In the genomic region with DNA sequence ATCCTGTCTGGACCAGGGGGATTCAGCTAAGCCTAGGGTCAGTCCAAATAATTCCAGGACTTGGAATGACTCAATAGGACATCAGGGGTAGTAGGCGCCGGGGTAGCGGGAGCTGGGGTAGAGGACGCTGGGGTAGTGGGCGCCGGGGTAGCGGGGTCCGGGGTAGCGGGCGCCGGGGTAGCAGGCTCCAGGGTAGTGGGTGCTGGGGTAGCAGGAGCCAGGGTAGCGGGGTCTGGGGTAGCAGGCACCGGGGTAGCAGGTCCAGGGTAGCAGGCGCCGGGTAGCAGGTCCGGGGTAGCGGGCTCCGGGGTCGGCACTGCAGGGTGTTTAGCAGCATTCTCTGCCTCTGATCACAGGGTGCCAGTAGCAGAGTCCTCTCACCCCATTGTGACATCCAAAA, we compare ENCODE assay signal across 20 cellular contexts.
"Had no signal": no experiment of that assay in that cellular context is flagged by ENCODE, and none has a peak within 500 bp of the region (broad histone marks: within the 10 kb centered on the region; RNA-seq: fewer than 3 reads in every experiment).

No MANE protein-coding gene starts in this region.

- DNase-seq: central memory CD4-positive, alpha-beta T cell; cortex of kidney; dorsolateral prefrontal cortex; effector memory CD8-positive, alpha-beta T cell; erythroblast; foreskin melanocyte; heart left ventricle; hippocampal formation; left colon; midbrain; nephron progenitor cell; posterior cingulate gyrus; spleen; stimulated activated CD4-positive, alpha-beta T cell treated with anti-CD3 and anti-CD28 coated beads, Interleukin-15, amount 100 ng/mL, for 24 hours; stimulated activated CD4-positive, alpha-beta T cell treated with anti-CD3 and anti-CD28 coated beads, Interleukin-1b, Interleukin-23, amount 100 ng/mL, for 48 hours; stimulated activated CD4-positive, alpha-beta T cell treated with anti-CD3 and anti-CD28 coated beads, Interleukin-4, amount 100 ng/mL, for 24 hours; stimulated activated naive B cell treated with anti-CD40 and anti-IgM and Interleukin-4, amounts not matched to agents 10 μg/mL and 1 μg/mL and 100 μg/mL, for 72 hours; trophoblast cell had no signal

- H3K27ac Mint-ChIP-seq: nephron progenitor cell; stimulated activated naive B cell treated with anti-CD40 and anti-IgM and Interleukin-4, amounts not matched to agents 10 μg/mL and 1 μg/mL and 100 μg/mL, for 72 hours had no signal

- H3K4me1 ChIP-seq: spleen had no signal

- ATAC-seq: effector memory CD8-positive, alpha-beta T cell; left colon; sciatic nerve; stimulated activated naive B cell treated with anti-CD40 and anti-IgM and Interleukin-4, amounts not matched to agents 10 μg/mL and 1 μg/mL and 100 μg/mL, for 72 hours had no signal

- H3K4me1 Mint-ChIP-seq: nephron progenitor cell; stimulated activated naive B cell treated with anti-CD40 and anti-IgM and Interleukin-4, amounts not matched to agents 10 μg/mL and 1 μg/mL and 100 μg/mL, for 72 hours had no signal

- H3K27me3 ChIP-seq: dorsolateral prefrontal cortex, heart left ventricle, spleen had no signal

- H3K36me3 Mint-ChIP-seq: stimulated activated naive B cell treated with anti-CD40 and anti-IgM and Interleukin-4, amounts not matched to agents 10 μg/mL and 1 μg/mL and 100 μg/mL, for 72 hours had no signal

- H3K4me3 Mint-ChIP-seq: effector memory CD8-positive, alpha-beta T cell; nephron progenitor cell; stimulated activated naive B cell treated with anti-CD40 and anti-IgM and Interleukin-4, amounts not matched to agents 10 μg/mL and 1 μg/mL and 100 μg/mL, for 72 hours had no signal

- H3K9me3 Mint-ChIP-seq: effector memory CD8-positive, alpha-beta T cell; stimulated activated naive B cell treated with anti-CD40 and anti-IgM and Interleukin-4, amounts not matched to agents 10 μg/mL and 1 μg/mL and 100 μg/mL, for 72 hours had no signal

- H3K27ac ChIP-seq: dorsolateral prefrontal cortex, heart left ventricle, neutrophil, spleen had no signal

- H3K9me3 ChIP-seq: heart left ventricle, neutrophil, spleen had no signal

- H3K4me3 ChIP-seq: dorsolateral prefrontal cortex, heart left ventricle, spleen had no signal

- H3K36me3 ChIP-seq: heart left ventricle, neutrophil, spleen had no signal
